18 cellular contexts compared by ENCODE assay signal in the genomic region with DNA sequence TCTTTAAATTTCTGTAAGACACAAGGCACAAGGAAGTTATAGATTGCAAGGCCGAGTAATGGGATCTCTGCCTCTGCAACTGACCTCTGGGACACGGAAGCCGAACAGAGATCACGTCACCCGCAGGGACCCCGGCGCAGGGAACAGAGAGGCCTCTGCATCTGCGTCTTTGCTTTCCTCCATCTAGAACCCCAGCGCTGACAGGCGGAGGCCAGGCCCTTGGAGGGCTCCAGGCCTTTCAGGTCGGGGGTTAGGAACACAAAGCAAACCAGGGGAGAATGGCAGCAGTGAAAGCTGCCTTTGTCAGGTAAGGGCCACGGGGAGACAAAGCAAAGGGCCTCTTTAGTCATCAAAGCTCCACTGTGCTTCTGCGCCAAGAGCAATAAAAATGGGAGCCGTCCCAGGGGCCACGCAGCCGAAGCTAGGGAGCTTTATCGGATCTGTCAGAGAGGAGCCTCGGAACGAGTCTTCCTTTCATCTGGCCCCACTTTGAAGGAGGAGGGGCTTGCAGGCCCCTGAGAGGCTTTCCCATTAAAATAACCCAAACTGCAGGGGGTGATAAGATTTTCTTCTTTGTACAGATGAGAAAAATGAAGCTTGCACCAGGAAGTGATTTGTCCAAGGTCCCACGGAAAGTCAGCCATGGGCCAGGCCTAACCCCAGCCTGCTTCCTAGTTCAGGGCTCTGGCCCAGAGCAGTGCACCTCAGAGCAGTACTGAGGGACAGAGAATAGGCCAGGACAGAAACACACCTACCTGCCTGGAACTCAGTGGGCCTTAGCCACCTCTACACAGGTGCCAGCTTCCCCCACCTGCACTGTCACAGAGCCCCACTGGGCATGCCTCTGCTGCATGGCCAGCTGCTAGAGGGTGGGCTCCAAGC.
DNase-seq lines count a peak whose midpoint lies in the region; ATAC-seq and TF ChIP-seq lines count a peak whose summit lies in the region.
"Had no signal": no experiment of that assay in that cellular context is flagged by ENCODE, and none has a peak within 500 bp of the region (broad histone marks: within the 10 kb centered on the region; RNA-seq: fewer than 3 reads in every experiment).

No MANE protein-coding gene starts in this region.

- POLR2A ChIA-PET in RWPE1 (lab: Yijun Ruan, JAX; ENCODE audit: low non-redundant PET), result no interaction called here

- no peak for TF ChIP-seq CTCF in RWPE1 (conservative IDR thresholded peaks at IDR 0.05; ENCODE audit: low read depth)
- no peak for TF ChIP-seq CTCF in hepatocyte (IDR thresholded peaks at IDR 0.05; ENCODE audit: poor library complexity)
- TF ChIP-seq CTCF in neural progenitor cell (IDR thresholded peaks at IDR 0.05), result no peak

- no peaks in the 10 kb centered on the region for H3K9me3 Mint-ChIP-seq in neural progenitor cell

- no peaks in the 10 kb centered on the region for H3K27me3 ChIP-seq in hepatocyte
- no peaks in the 10 kb centered on the region for H3K27me3 ChIP-seq in neural progenitor cell
- H3K27me3 ChIP-seq: MG63 had no signal

- H3K36me3 ChIP-seq in hepatocyte (replicated peaks; ENCODE audit: insufficient read depth, low read depth) (no peaks in the 10 kb centered on the region), neural progenitor cell (no peaks in the 10 kb centered on the region)
- H3K36me3 ChIP-seq: MG63 had no signal

- peaks cover 55% of the 10 kb centered on the region for H3K36me3 Mint-ChIP-seq in neural progenitor cell

- H2AFZ ChIP-seq in hepatocyte, result no peak overlapping the region
- H2AFZ ChIP-seq in neural progenitor cell (replicated peaks), result no peak overlapping the region
- H2AFZ ChIP-seq: GM23248 had no signal

- 76% methylated on average over 20 of the region's 20 CpGs for WGBS in hepatocyte (ENCODE audit: low lambda C conversion rate, missing lambda C conversion rate)

- no peaks in the 10 kb centered on the region for H3F3A ChIP-seq in neural progenitor cell (ENCODE audit: low read depth)

- H4K20me1 ChIP-seq in hepatocyte (ENCODE audit: insufficient read depth, poor library complexity, severe bottlenecking) (no peaks in the 10 kb centered on the region), neural progenitor cell (ENCODE audit: low read depth) (no peaks in the 10 kb centered on the region)

- peaks cover 2% of the 10 kb centered on the region for H3K27me3 Mint-ChIP-seq in neural progenitor cell (ENCODE audit: insufficient read depth, low read depth)

- no peak overlapping the region for H3K27ac Mint-ChIP-seq in neural progenitor cell

- no peak overlapping the region for H3K9ac ChIP-seq in neural progenitor cell
- H3K9ac ChIP-seq: GM23248 had no signal

- peak overlapping the region; percentile 18; the same call in 1 of the 2 replicates for H3K27ac ChIP-seq in RWPE1
- H3K27ac ChIP-seq in hepatocyte, result peak overlapping the region; percentile 9
- H3K27ac ChIP-seq in neural progenitor cell, result no peak overlapping the region
- H3K27ac ChIP-seq: C4-2B, GM23248 had no signal

- H3K79me2 ChIP-seq in hepatocyte (no peaks in the 10 kb centered on the region), neural progenitor cell (ENCODE audit: low read depth) (no peaks in the 10 kb centered on the region)

- no peak overlapping the region for H3K4me2 ChIP-seq in hepatocyte
- no peak overlapping the region for H3K4me2 ChIP-seq in neural progenitor cell

- peaks cover 4% of the 10 kb centered on the region for H3K4me1 Mint-ChIP-seq in neural progenitor cell

- ATAC-seq in HG03196 (IDR thresholded peaks at IDR 0.05; ENCODE audit: unreplicated experiment), result no peak

- H3K4me3 ChIP-seq in hepatocyte (no peak overlapping the region), neural progenitor cell (no peak overlapping the region)
- H3K4me3 ChIP-seq: GM23248, MG63 had no signal

- H3K9me2 ChIP-seq in hepatocyte (replicated peaks; ENCODE audit: insufficient read depth), result no peaks in the 10 kb centered on the region

- H3K9me3 ChIP-seq in hepatocyte (ENCODE audit: low read depth), result no peaks in the 10 kb centered on the region
- no peaks in the 10 kb centered on the region for H3K9me3 ChIP-seq in neural progenitor cell (ENCODE audit: low read depth)
- H3K9me3 ChIP-seq: MG63 had no signal

- CTCF ChIA-PET in RWPE1 (lab: Yijun Ruan, JAX), result no interaction called here

- H3K4me3 Mint-ChIP-seq in neural progenitor cell, result no peak overlapping the region

- H3K4me1 ChIP-seq in hepatocyte (ENCODE audit: insufficient read depth) (no peaks in the 10 kb centered on the region), neural progenitor cell (peaks cover 10% of the 10 kb centered on the region)

- peak; percentile 36 for DNase-seq in DMS153 treated with DMSO at 0.1 percent for 48 hours (lab: John Stamatoyannopoulos, UW; ENCODE audit: unreplicated experiment)
- DNase-seq in RWPE1 (ENCODE audit: low spot score), result no peak
- DNase-seq in hepatocyte (ENCODE audit: low spot score), result no peak
- peak; percentile 15 for DNase-seq in neural progenitor cell (ENCODE audit: low spot score)
- no peak for DNase-seq in NCI-H526 (lab: John Stamatoyannopoulos, UW)
- DNase-seq in epidermal melanocyte (ENCODE audit: insufficient read length, low spot score), result no peak
- no peak for DNase-seq in NK-92 (lab: John Stamatoyannopoulos, UW; ENCODE audit: unreplicated experiment)
- DNase-seq: GF-D8, GM23248, Karpas-422, MG63, NCI-H1105, NCI-H1694, NCI-H2171, NCI-H446, RPMI8226 had no signal

Comparison
In these comparisons a context has a peak if more than half of its experiments do, and no peak if none do; other contexts are left out.
1. DNase-seq: peak in DMS153 treated with DMSO at 0.1 percent for 48 hours (single experiment) and neural progenitor cell (single experiment); none in RWPE1 (single experiment), hepatocyte (single experiment), NCI-H526 (0 of 2), epidermal melanocyte (single experiment) and NK-92 (single experiment).